In the genomic region with DNA sequence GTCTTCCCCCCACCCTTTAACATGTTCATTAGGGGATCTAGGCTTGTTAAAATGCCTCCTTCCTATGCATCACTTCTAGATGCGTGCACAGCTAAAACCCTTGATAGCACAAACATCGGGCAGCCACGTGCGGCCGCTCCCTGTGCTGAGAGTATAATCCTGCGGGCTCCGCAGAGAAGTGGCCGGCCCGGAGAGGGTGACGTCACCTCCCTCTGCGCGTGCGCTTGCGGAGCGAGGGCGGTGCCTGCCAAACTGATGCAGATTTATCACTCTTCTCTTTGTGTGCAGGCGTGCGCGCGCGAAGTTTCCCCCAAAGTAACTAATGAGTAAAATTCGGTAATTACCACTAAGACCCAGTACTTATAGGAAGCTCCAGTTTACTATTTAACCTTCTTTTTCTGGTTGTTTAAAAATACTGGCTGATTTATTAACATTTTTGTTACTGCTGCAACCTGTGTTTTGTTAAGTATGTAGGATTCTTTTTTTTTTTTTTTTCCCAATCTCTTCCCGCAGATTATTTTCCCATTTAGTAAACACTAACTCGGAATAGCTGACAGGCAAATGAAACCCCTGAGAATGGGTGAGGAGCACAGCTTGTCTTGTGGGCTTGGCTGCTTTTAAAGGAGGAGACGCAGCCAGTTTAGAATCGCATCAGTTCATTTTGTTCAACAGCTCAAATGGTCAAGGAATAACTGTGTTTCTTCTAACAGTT, we compare ENCODE assay signal across 1 cellular context.
TF ChIP-seq lines count a peak whose summit lies in the region.

No MANE protein-coding gene starts in this region.

TF ChIP-seq in K562, 482 proteins besides CTCF, POLR2A, EP300 and RAD21 (continued from another document):
- TF ChIP-seq ZSCAN32 (CRISPR knock-in tag; IDR thresholded peaks at IDR 0.05) (peak; percentile 30; the same call in 1 of the 2 replicates), PHB2 (IDR thresholded peaks at IDR 0.05; ENCODE audit: low read depth) (no peak), HDAC6 (IDR thresholded peaks at IDR 0.05; ENCODE audit: low read depth, low read length) (no peak), CHD4 (IDR thresholded peaks at IDR 0.05; ENCODE audit: insufficient read depth, insufficient replicate concordance, low read depth, low read length, poor library complexity, severe bottlenecking) (no peak), CREB1 (IDR thresholded peaks at IDR 0.05) (peak; percentile 47; the same call in 1 of the 2 replicates), CREB1 (CRISPR knock-in tag; IDR thresholded peaks at IDR 0.05) (peak; percentile 67), ATF1 (CRISPR knock-in tag; IDR thresholded peaks at IDR 0.05) (0 out of 2 replicates have a peak, but pooled peaks have one; percentile 26), ATF1 (tag; IDR thresholded peaks at IDR 0.05) (peak; percentile 92), MTA1 (IDR thresholded peaks at IDR 0.05; ENCODE audit: borderline replicate concordance) (no peak), RNF2 (IDR thresholded peaks at IDR 0.05) (peak; percentile 62; the same call in 1 of the 2 replicates), ZNF175 (CRISPR knock-in tag; IDR thresholded peaks at IDR 0.05; ENCODE audit: low read depth) (peak; percentile 32; the same call in 1 of the 2 replicates), ZNF124 (CRISPR knock-in tag; IDR thresholded peaks at IDR 0.05) (no peak), CXXC5 (CRISPR knock-in tag; IDR thresholded peaks at IDR 0.05) (peak; percentile 73), FOXK1 (CRISPR knock-in tag; IDR thresholded peaks at IDR 0.05; ENCODE audit: borderline replicate concordance) (no peak), KDM5B (IDR thresholded peaks at IDR 0.05; ENCODE audit: insufficient replicate concordance, low read depth, low read length) (no peak), PHB (CRISPR knock-in tag; IDR thresholded peaks at IDR 0.05) (no peak), RBM17 (IDR thresholded peaks at IDR 0.05; ENCODE audit: borderline replicate concordance, low read depth, low read length) (no peak), ESRRB (CRISPR knock-in tag; IDR thresholded peaks at IDR 0.05; ENCODE audit: borderline replicate concordance) (no peak), HCFC1 (IDR thresholded peaks at IDR 0.05; ENCODE audit: low read depth, low read length) (no peak), RB1 (IDR thresholded peaks at IDR 0.05; ENCODE audit: low read depth) (no peak), EWSR1 (IDR thresholded peaks at IDR 0.05; ENCODE audit: borderline replicate concordance, low read depth, partially characterized antibody) (no peak), SMC3 (conservative IDR thresholded peaks at IDR 0.05; ENCODE audit: insufficient read depth, low read depth, low read length) (no peak), ZNF134 (CRISPR knock-in tag; conservative IDR thresholded peaks at IDR 0.05) (no peak), ZNF165 (CRISPR knock-in tag; IDR thresholded peaks at IDR 0.05; ENCODE audit: borderline replicate concordance) (no peak)
- TF ChIP-seq, protein P1, sequence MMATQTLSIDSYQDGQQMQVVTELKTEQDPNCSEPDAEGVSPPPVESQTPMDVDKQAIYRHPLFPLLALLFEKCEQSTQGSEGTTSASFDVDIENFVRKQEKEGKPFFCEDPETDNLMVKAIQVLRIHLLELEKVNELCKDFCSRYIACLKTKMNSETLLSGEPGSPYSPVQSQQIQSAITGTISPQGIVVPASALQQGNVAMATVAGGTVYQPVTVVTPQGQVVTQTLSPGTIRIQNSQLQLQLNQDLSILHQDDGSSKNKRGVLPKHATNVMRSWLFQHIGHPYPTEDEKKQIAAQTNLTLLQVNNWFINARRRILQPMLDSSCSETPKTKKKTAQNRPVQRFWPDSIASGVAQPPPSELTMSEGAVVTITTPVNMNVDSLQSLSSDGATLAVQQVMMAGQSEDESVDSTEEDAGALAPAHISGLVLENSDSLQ (IDR thresholded peaks at IDR 0.05): peak; percentile 96
- TF ChIP-seq, protein P2, sequence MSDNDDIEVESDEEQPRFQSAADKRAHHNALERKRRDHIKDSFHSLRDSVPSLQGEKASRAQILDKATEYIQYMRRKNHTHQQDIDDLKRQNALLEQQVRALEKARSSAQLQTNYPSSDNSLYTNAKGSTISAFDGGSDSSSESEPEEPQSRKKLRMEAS (CRISPR knock-in tag; IDR thresholded peaks at IDR 0.05): peak; percentile 80
- TF ChIP-seq, protein P3, sequence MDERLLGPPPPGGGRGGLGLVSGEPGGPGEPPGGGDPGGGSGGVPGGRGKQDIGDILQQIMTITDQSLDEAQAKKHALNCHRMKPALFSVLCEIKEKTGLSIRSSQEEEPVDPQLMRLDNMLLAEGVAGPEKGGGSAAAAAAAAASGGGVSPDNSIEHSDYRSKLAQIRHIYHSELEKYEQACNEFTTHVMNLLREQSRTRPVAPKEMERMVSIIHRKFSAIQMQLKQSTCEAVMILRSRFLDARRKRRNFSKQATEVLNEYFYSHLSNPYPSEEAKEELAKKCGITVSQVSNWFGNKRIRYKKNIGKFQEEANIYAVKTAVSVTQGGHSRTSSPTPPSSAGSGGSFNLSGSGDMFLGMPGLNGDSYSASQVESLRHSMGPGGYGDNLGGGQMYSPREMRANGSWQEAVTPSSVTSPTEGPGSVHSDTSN (CRISPR knock-in tag; IDR thresholded peaks at IDR 0.05; ENCODE audit: low read depth): peak; percentile 48; the same call in 1 of the 2 replicates
- TF ChIP-seq, protein P3 (tag; conservative IDR thresholded peaks at IDR 0.05; ENCODE audit: low read depth): peak; percentile 94
- TF ChIP-seq, protein P4, sequence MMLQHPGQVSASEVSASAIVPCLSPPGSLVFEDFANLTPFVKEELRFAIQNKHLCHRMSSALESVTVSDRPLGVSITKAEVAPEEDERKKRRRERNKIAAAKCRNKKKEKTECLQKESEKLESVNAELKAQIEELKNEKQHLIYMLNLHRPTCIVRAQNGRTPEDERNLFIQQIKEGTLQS (IDR thresholded peaks at IDR 0.05): peak; percentile 100
- TF ChIP-seq, protein P4 (CRISPR knock-in tag; conservative IDR thresholded peaks at IDR 0.05): peak; percentile 94
- TF ChIP-seq, protein P5, sequence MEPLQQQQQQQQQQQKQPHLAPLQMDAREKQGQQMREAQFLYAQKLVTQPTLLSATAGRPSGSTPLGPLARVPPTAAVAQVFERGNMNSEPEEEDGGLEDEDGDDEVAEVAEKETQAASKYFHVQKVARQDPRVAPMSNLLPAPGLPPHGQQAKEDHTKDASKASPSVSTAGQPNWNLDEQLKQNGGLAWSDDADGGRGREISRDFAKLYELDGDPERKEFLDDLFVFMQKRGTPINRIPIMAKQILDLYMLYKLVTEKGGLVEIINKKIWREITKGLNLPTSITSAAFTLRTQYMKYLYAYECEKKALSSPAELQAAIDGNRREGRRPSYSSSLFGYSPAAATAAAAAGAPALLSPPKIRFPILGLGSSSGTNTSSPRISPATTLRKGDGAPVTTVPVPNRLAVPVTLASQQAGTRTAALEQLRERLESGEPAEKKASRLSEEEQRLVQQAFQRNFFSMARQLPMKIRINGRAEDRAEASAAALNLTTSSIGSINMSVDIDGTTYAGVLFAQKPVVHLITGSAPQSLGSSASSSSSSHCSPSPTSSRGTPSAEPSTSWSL (CRISPR knock-in tag; IDR thresholded peaks at IDR 0.05; ENCODE audit: borderline replicate concordance): no peak
- TF ChIP-seq, protein P6, sequence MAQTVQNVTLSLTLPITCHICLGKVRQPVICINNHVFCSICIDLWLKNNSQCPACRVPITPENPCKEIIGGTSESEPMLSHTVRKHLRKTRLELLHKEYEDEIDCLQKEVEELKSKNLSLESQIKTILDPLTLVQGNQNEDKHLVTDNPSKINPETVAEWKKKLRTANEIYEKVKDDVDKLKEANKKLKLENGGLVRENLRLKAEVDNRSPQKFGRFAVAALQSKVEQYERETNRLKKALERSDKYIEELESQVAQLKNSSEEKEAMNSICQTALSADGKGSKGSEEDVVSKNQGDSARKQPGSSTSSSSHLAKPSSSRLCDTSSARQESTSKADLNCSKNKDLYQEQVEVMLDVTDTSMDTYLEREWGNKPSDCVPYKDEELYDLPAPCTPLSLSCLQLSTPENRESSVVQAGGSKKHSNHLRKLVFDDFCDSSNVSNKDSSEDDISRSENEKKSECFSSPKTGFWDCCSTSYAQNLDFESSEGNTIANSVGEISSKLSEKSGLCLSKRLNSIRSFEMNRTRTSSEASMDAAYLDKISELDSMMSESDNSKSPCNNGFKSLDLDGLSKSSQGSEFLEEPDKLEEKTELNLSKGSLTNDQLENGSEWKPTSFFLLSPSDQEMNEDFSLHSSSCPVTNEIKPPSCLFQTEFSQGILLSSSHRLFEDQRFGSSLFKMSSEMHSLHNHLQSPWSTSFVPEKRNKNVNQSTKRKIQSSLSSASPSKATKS (CRISPR knock-in tag; IDR thresholded peaks at IDR 0.05): no peak
- TF ChIP-seq, protein P7, sequence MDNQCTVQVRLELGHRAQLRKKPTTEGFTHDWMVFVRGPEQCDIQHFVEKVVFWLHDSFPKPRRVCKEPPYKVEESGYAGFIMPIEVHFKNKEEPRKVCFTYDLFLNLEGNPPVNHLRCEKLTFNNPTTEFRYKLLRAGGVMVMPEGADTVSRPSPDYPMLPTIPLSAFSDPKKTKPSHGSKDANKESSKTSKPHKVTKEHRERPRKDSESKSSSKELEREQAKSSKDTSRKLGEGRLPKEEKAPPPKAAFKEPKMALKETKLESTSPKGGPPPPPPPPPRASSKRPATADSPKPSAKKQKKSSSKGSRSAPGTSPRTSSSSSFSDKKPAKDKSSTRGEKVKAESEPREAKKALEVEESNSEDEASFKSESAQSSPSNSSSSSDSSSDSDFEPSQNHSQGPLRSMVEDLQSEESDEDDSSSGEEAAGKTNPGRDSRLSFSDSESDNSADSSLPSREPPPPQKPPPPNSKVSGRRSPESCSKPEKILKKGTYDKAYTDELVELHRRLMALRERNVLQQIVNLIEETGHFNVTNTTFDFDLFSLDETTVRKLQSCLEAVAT (IDR thresholded peaks at IDR 0.05): no peak
